1 cellular context compared by ENCODE assay signal in genomic region chr3:53478166-53478830, GRCh38.
TF ChIP-seq lines count a peak whose summit lies in the region.

No MANE protein-coding gene starts in this region.

TF ChIP-seq in HepG2, 621 proteins besides CTCF, POLR2A, EP300 and RAD21 (continued from another document and continues in another):
- TF ChIP-seq HDAC6 (IDR thresholded peaks at IDR 0.05; ENCODE audit: low read depth, low read length) = no peak
- no peak for TF ChIP-seq KLF6 (CRISPR knock-in tag; IDR thresholded peaks at IDR 0.05)
- no peak for TF ChIP-seq ZNF629 (CRISPR knock-in tag; conservative IDR thresholded peaks at IDR 0.05)
- TF ChIP-seq WIZ (CRISPR knock-in tag; IDR thresholded peaks at IDR 0.05) = no peak
- TF ChIP-seq, protein P1, sequence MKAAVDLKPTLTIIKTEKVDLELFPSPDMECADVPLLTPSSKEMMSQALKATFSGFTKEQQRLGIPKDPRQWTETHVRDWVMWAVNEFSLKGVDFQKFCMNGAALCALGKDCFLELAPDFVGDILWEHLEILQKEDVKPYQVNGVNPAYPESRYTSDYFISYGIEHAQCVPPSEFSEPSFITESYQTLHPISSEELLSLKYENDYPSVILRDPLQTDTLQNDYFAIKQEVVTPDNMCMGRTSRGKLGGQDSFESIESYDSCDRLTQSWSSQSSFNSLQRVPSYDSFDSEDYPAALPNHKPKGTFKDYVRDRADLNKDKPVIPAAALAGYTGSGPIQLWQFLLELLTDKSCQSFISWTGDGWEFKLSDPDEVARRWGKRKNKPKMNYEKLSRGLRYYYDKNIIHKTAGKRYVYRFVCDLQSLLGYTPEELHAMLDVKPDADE (CRISPR knock-in tag; IDR thresholded peaks at IDR 0.05) = no peak
- TF ChIP-seq ZSCAN30 (CRISPR knock-in tag; IDR thresholded peaks at IDR 0.05) = peak; percentile 77; the same call in 1 of the 2 replicates
- TF ChIP-seq REXO4 (CRISPR knock-in tag; IDR thresholded peaks at IDR 0.05; ENCODE audit: borderline replicate concordance) = no peak
- no peak for TF ChIP-seq MLLT10 (CRISPR knock-in tag; IDR thresholded peaks at IDR 0.05)
- TF ChIP-seq, protein P2, sequence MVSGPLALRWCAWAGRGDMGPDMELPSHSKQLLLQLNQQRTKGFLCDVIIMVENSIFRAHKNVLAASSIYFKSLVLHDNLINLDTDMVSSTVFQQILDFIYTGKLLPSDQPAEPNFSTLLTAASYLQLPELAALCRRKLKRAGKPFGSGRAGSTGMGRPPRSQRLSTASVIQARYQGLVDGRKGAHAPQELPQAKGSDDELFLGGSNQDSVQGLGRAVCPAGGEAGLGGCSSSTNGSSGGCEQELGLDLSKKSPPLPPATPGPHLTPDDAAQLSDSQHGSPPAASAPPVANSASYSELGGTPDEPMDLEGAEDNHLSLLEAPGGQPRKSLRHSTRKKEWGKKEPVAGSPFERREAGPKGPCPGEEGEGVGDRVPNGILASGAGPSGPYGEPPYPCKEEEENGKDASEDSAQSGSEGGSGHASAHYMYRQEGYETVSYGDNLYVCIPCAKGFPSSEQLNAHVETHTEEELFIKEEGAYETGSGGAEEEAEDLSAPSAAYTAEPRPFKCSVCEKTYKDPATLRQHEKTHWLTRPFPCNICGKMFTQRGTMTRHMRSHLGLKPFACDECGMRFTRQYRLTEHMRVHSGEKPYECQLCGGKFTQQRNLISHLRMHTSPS (CRISPR knock-in tag; IDR thresholded peaks at IDR 0.05; ENCODE audit: low read depth) = no peak
- TF ChIP-seq, protein P3, sequence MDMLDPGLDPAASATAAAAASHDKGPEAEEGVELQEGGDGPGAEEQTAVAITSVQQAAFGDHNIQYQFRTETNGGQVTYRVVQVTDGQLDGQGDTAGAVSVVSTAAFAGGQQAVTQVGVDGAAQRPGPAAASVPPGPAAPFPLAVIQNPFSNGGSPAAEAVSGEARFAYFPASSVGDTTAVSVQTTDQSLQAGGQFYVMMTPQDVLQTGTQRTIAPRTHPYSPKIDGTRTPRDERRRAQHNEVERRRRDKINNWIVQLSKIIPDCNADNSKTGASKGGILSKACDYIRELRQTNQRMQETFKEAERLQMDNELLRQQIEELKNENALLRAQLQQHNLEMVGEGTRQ (IDR thresholded peaks at IDR 0.05; ENCODE audit: low read depth, low read length) = peak; percentile 49; the same call in 1 of the 2 replicates
- TF ChIP-seq, protein P3 (CRISPR knock-in tag; IDR thresholded peaks at IDR 0.05; ENCODE audit: borderline replicate concordance) = peak; percentile 52; the same call in 1 of the 2 replicates
- no peak for TF ChIP-seq SMARCC2 (IDR thresholded peaks at IDR 0.05)
- peak; percentile 51; the same call in 1 of the 2 replicates for TF ChIP-seq ZNF878 (CRISPR knock-in tag; IDR thresholded peaks at IDR 0.05)
- no peak for TF ChIP-seq ZNF333 (CRISPR knock-in tag; IDR thresholded peaks at IDR 0.05; ENCODE audit: borderline replicate concordance)
- TF ChIP-seq ATAD3A (CRISPR knock-in tag; IDR thresholded peaks at IDR 0.05) = no peak
- no peak for TF ChIP-seq THAP9 (CRISPR knock-in tag; IDR thresholded peaks at IDR 0.05; ENCODE audit: borderline replicate concordance)
- no peak for TF ChIP-seq PHF5A (CRISPR knock-in tag; IDR thresholded peaks at IDR 0.05; ENCODE audit: low read depth, unreplicated experiment)
- no peak; the same call in 1 of the 2 replicates for TF ChIP-seq ZNF205 (CRISPR knock-in tag; IDR thresholded peaks at IDR 0.05)
- no peak for TF ChIP-seq ATF7-NPFF (CRISPR knock-in tag; IDR thresholded peaks at IDR 0.05; ENCODE audit: low read depth)
- TF ChIP-seq ZNF17 (CRISPR knock-in tag; IDR thresholded peaks at IDR 0.05) = 0 out of 2 replicates have a peak, but pooled peaks have one; percentile 51
- TF ChIP-seq, protein P4, sequence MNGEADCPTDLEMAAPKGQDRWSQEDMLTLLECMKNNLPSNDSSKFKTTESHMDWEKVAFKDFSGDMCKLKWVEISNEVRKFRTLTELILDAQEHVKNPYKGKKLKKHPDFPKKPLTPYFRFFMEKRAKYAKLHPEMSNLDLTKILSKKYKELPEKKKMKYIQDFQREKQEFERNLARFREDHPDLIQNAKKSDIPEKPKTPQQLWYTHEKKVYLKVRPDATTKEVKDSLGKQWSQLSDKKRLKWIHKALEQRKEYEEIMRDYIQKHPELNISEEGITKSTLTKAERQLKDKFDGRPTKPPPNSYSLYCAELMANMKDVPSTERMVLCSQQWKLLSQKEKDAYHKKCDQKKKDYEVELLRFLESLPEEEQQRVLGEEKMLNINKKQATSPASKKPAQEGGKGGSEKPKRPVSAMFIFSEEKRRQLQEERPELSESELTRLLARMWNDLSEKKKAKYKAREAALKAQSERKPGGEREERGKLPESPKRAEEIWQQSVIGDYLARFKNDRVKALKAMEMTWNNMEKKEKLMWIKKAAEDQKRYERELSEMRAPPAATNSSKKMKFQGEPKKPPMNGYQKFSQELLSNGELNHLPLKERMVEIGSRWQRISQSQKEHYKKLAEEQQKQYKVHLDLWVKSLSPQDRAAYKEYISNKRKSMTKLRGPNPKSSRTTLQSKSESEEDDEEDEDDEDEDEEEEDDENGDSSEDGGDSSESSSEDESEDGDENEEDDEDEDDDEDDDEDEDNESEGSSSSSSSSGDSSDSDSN (CRISPR knock-in tag; IDR thresholded peaks at IDR 0.05) = peak; percentile 32; the same call in 1 of the 2 replicates
- peak; percentile 90 for TF ChIP-seq HNF4A (CRISPR knock-in tag; IDR thresholded peaks at IDR 0.05)
- TF ChIP-seq ZNF891 (CRISPR knock-in tag; IDR thresholded peaks at IDR 0.05) = no peak
- TF ChIP-seq POLR2AphosphoS5 (IDR thresholded peaks at IDR 0.05; ENCODE audit: low read depth, low read length) = no peak
- TF ChIP-seq ZNF768 (CRISPR knock-in tag; IDR thresholded peaks at IDR 0.05) = no peak
- TF ChIP-seq ATF1 (CRISPR knock-in tag; IDR thresholded peaks at IDR 0.05) = peak; percentile 62
- TF ChIP-seq ZNF292 (CRISPR knock-in tag; IDR thresholded peaks at IDR 0.05; ENCODE audit: borderline replicate concordance, low read depth) = peak; percentile 71; the same call in 1 of the 2 replicates
- peak; percentile 90 for TF ChIP-seq CREM (IDR thresholded peaks at IDR 0.05)
- TF ChIP-seq CREM (CRISPR knock-in tag; IDR thresholded peaks at IDR 0.05) = no peak
- TF ChIP-seq ZEB1 (IDR thresholded peaks at IDR 0.05; ENCODE audit: insufficient replicate concordance, low read depth) = no peak
- TF ChIP-seq ZNF703 (CRISPR knock-in tag; IDR thresholded peaks at IDR 0.05; ENCODE audit: borderline replicate concordance) = no peak
- no peak for TF ChIP-seq ZNF775 (CRISPR knock-in tag; IDR thresholded peaks at IDR 0.05; ENCODE audit: borderline replicate concordance)
- peak; percentile 27; the same call in 1 of the 2 replicates for TF ChIP-seq KLF11 (CRISPR knock-in tag; IDR thresholded peaks at IDR 0.05)
- TF ChIP-seq NPAS2 (CRISPR knock-in tag; IDR thresholded peaks at IDR 0.05; ENCODE audit: borderline replicate concordance) = no peak
- TF ChIP-seq PRMT3 (CRISPR knock-in tag; IDR thresholded peaks at IDR 0.05; ENCODE audit: borderline replicate concordance, low read depth) = no peak
- no peak for TF ChIP-seq ZC3H13 (CRISPR knock-in tag; IDR thresholded peaks at IDR 0.05)
- no peak for TF ChIP-seq GABPA (IDR thresholded peaks at IDR 0.05; ENCODE audit: low read depth, low read length)
- no peak; the same call in 1 of the 2 replicates for TF ChIP-seq GABPA (CRISPR knock-in tag; IDR thresholded peaks at IDR 0.05; ENCODE audit: low read depth)
- no peak for TF ChIP-seq ZFP36L1 (CRISPR knock-in tag; IDR thresholded peaks at IDR 0.05)
- peak; percentile 91 for TF ChIP-seq FOXA3 (CRISPR knock-in tag; IDR thresholded peaks at IDR 0.05)
- TF ChIP-seq ZFYVE20 (CRISPR knock-in tag; IDR thresholded peaks at IDR 0.05; ENCODE audit: borderline replicate concordance, low read depth) = no peak
- no peak for TF ChIP-seq PBX3 (CRISPR knock-in tag; IDR thresholded peaks at IDR 0.05; ENCODE audit: borderline replicate concordance)
- TF ChIP-seq MED8 (CRISPR knock-in tag; IDR thresholded peaks at IDR 0.05; ENCODE audit: insufficient replicate concordance) = no peak
- TF ChIP-seq AHDC1 (CRISPR knock-in tag; IDR thresholded peaks at IDR 0.05; ENCODE audit: borderline replicate concordance) = peak; percentile 71; the same call in 1 of the 2 replicates
- TF ChIP-seq ZNF770 (CRISPR knock-in tag; IDR thresholded peaks at IDR 0.05) = no peak
- TF ChIP-seq MTA3 (CRISPR knock-in tag; IDR thresholded peaks at IDR 0.05) = no peak
- no peak for TF ChIP-seq PAF1 (CRISPR knock-in tag; IDR thresholded peaks at IDR 0.05)
- TF ChIP-seq KDM6A (CRISPR knock-in tag; IDR thresholded peaks at IDR 0.05; ENCODE audit: low read depth) = peak; percentile 94
